In genomic region chr12:105641742-105642141, GRCh38 we compare ENCODE assay signal across 18 cellular contexts.
"Had no signal": no experiment of that assay in that cellular context is flagged by ENCODE, and none has a peak within 500 bp of the region (broad histone marks: within the 10 kb centered on the region; RNA-seq: fewer than 3 reads in every experiment).

No MANE protein-coding gene starts in this region.

- H3K36me3 ChIP-seq: cardiac muscle cell, colonic mucosa, esophagus muscularis mucosa, tibial nerve, vagina had no signal

- DNase-seq: activated naive CD4-positive, alpha-beta T cell treated with anti-CD3 and anti-CD28 coated beads for 36 hours; activated naive CD8-positive, alpha-beta T cell treated with anti-CD3 and anti-CD28 coated beads, Interleukin-2, amount 50 U/mL, for 24 hours; activated T-cell treated with anti-CD3 and anti-CD28 coated beads for 4 hours; colonic mucosa; effector CD4-positive, alpha-beta T cell; immature natural killer cell; naive thymus-derived CD4-positive, alpha-beta T cell; stimulated activated CD4-positive, alpha-beta T cell treated with anti-CD3 and anti-CD28 coated beads, Interleukin-15, amount 100 ng/mL, for 24 hours; stimulated activated CD4-positive, alpha-beta T cell treated with anti-CD3 and anti-CD28 coated beads, Interleukin-4, amount 100 ng/mL, for 1 hour; stimulated activated naive B cell treated with anti-CD40 and anti-IgM and Interleukin-4, amounts not matched to agents 10 μg/mL and 1 μg/mL and 100 μg/mL, for 72 hours had no signal

- H3K27ac ChIP-seq: cardiac muscle cell, colonic mucosa, esophagus muscularis mucosa, parathyroid adenoma, skin epidermis, tibial nerve, vagina had no signal

- FAIRE-seq: astrocyte had no signal

- H3K4me1 ChIP-seq: colonic mucosa, esophagus muscularis mucosa, parathyroid adenoma, vagina had no signal

- H3K79me2 ChIP-seq: parathyroid adenoma had no signal

- H3K9ac ChIP-seq: parathyroid adenoma had no signal

- H3K27me3 ChIP-seq: cardiac muscle cell, colonic mucosa, esophagus muscularis mucosa, tibial nerve, vagina had no signal

- H3K9me3 ChIP-seq: colonic mucosa had no signal

- H2AFZ ChIP-seq: parathyroid adenoma had no signal

- H3K4me3 ChIP-seq: cardiac muscle cell, colonic mucosa, esophagus muscularis mucosa, lung, skin epidermis, tibial nerve, vagina had no signal

- ATAC-seq: activated naive CD8-positive, alpha-beta T cell treated with anti-CD3 and anti-CD28 coated beads, Interleukin-2, amount 50 U/mL, for 24 hours; naive thymus-derived CD4-positive, alpha-beta T cell; stimulated activated naive B cell treated with anti-CD40 and anti-IgM and Interleukin-4, amounts not matched to agents 10 μg/mL and 1 μg/mL and 100 μg/mL, for 72 hours had no signal
